In the genomic region with DNA sequence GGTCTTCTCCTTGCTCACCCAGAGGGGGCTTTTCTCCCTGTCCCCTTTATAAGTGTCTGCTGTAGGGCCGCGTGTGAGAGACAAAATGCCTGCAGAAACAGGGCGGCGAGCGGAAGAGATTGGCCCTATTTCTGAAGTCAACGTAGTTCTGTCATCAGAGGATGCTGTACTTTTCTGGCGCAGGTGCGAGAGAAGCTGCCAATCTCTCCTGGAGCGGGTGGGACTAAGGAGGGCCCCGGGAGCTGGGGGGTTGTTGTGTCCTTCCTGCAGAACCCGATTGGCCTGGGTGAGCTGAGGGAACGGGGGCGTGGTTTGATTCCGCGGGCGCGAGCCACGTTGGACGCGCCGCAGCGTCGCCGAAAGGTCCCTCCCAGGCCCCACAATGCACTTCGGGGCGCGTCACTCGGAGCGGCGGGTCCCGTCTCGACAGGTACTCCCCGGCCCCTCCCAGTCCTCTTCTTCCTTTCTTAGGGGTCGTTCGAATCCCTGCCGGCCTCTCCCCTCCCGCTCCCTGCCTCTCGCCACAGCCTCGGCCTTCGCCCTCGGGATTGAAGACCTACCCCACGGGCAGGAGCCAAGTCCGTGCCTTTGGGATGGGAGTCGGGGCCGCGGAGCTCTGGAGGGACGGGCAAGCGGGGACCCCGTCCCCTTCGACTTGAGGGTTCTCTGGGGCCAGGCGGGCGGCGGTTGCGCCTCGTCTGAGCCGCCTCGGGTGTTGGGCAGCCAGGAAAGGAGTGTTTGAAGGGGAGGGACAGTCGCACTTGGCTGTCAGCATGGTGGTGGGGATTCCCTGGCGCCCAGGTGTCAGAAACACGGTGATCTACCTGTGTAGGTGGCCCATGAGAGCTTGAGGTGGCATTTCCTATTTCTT, we compare ENCODE assay signal across 8 cellular contexts. TPM values are rescaled to one million over a fixed set of nuclear protein-coding genes. Genes with fewer than 3 reads are reported as not detected.
DNase-seq lines count a peak whose midpoint lies in the region; ATAC-seq lines count a peak whose summit lies in the region.

A gene with protein sequence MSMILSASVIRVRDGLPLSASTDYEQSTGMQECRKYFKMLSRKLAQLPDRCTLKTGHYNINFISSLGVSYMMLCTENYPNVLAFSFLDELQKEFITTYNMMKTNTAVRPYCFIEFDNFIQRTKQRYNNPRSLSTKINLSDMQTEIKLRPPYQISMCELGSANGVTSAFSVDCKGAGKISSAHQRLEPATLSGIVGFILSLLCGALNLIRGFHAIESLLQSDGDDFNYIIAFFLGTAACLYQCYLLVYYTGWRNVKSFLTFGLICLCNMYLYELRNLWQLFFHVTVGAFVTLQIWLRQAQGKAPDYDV (plus strand): TSS at position 387 of the 871 bp plus-strand sequence. CDS start 7,275 bp downstream, outside the sequence.

- in situ Hi-C loops in endometrial microvascular endothelial cells (cut with HindIII; ENCODE audit: inconsistent ontology term, low pct_unique_long_range_greater_than_20kb, low sequenced_read_pairs): no loop called here

- whole genome bisulfite sequencing in mesodermal cell (ENCODE audit: insufficient coverage in 2 of 2), 2 experiments: 0 to 1% methylated on average over 55 of the region's 60 CpGs

- H3K27ac ChIP-seq in mesodermal cell (ENCODE audit: low read depth, low read length, severe bottlenecking): peak within 1 kb of the TSS; percentile 57

- H3K4me1 ChIP-seq in NT2/D1 (ENCODE audit: insufficient read depth, insufficient read length): no peaks in the 10 kb centered on the region
- H3K4me1 ChIP-seq in mesodermal cell (ENCODE audit: control insufficient read depth, insufficient read depth, low read length, poor library complexity, severe bottlenecking): no peaks in the 10 kb centered on the region

- H3K36me3 Mint-ChIP-seq in activated CD8-positive, alpha-beta memory T cell treated with anti-CD3 and anti-CD28 coated beads, Interleukin-2, amount 10 ng/mL, durations not matched to agents 7 days and 5 days: peaks cover under 1% of the 10 kb centered on the region

- H3K9ac ChIP-seq in NT2/D1 (ENCODE audit: insufficient read length, low read depth): peak within 1 kb of the TSS; percentile 96

- H3K4me3 Mint-ChIP-seq in activated CD8-positive, alpha-beta memory T cell treated with anti-CD3 and anti-CD28 coated beads, Interleukin-2, amount 10 ng/mL, durations not matched to agents 7 days and 5 days: peak within 1 kb of the TSS; percentile 86

- peak; percentile 99 for DNase-seq in COR-L47 (lab: John Stamatoyannopoulos, UW)
- peak; percentile 24 to 95 (median 87) for DNase-seq in HUDEP-2 (lab: John Stamatoyannopoulos, UW; ENCODE audit: unreplicated experiment in 76 of 76)
- peak; percentile 93 for DNase-seq in NT2/D1 (ENCODE audit: low read depth, low spot score)
- peak; percentile 98 for DNase-seq in activated CD8-positive, alpha-beta memory T cell treated with anti-CD3 and anti-CD28 coated beads, Interleukin-2, amount 10 ng/mL, durations not matched to agents 7 days and 5 days
- DNase-seq in stimulated activated CD8-positive, alpha-beta memory T cell treated with anti-CD3 and anti-CD28 coated beads, Interleukin-15, amount 100 ng/mL, for 4 hours (ENCODE audit: low read depth in 2 of 2): peak; percentile 83 to 91

- peak within 1 kb of the TSS; percentile 89 for H3K4me3 ChIP-seq in NT2/D1 (ENCODE audit: insufficient read length, low read depth)
- peak within 1 kb of the TSS; percentile 83 for H3K4me3 ChIP-seq in mesodermal cell (ENCODE audit: extremely low read depth, insufficient read depth, low read length, poor library complexity, severe bottlenecking)

- CTCF ChIA-PET in activated CD8-positive, alpha-beta memory T cell treated with anti-CD3 and anti-CD28 coated beads, Interleukin-2, amount 10 ng/mL, durations not matched to agents 7 days and 5 days (lab: Charles Lee): interaction anchor here (1.0 to 1.1 kb wide), 2 partner anchors 13 to 408 kb away, joined by 3 to 4 read pairs; a partner anchor contains a TSS

- peaks cover 5% of the 10 kb centered on the region for H3K9me3 Mint-ChIP-seq in activated CD8-positive, alpha-beta memory T cell treated with anti-CD3 and anti-CD28 coated beads, Interleukin-2, amount 10 ng/mL, durations not matched to agents 7 days and 5 days (ENCODE audit: low read depth)

- H3K9me3 ChIP-seq in NT2/D1 (ENCODE audit: insufficient read depth, low read length): peaks cover 9% of the 10 kb centered on the region
- no peaks in the 10 kb centered on the region for H3K9me3 ChIP-seq in mesodermal cell (ENCODE audit: control insufficient read depth, low read length)

- H3K27me3 ChIP-seq in NT2/D1 (ENCODE audit: insufficient read depth, insufficient read length): no peaks in the 10 kb centered on the region

- peaks cover 4% of the 10 kb centered on the region for H3K36me3 ChIP-seq in NT2/D1 (ENCODE audit: insufficient read depth, insufficient read length, low read length)
- no peaks in the 10 kb centered on the region for H3K36me3 ChIP-seq in mesodermal cell (ENCODE audit: control insufficient read depth, insufficient read depth, low read length)

- H3K4me1 Mint-ChIP-seq in activated CD8-positive, alpha-beta memory T cell treated with anti-CD3 and anti-CD28 coated beads, Interleukin-2, amount 10 ng/mL, durations not matched to agents 7 days and 5 days: peaks cover 26% of the 10 kb centered on the region

- peak; percentile 98 for ATAC-seq in GM21381 (IDR thresholded peaks at IDR 0.05; ENCODE audit: unreplicated experiment)
- peak; percentile 99 for ATAC-seq in activated CD8-positive, alpha-beta memory T cell treated with anti-CD3 and anti-CD28 coated beads, Interleukin-2, amount 10 ng/mL, durations not matched to agents 7 days and 5 days

- peaks cover 3% of the 10 kb centered on the region for H3K27me3 Mint-ChIP-seq in activated CD8-positive, alpha-beta memory T cell treated with anti-CD3 and anti-CD28 coated beads, Interleukin-2, amount 10 ng/mL, durations not matched to agents 7 days and 5 days

- peak within 1 kb of the TSS; percentile 94 for H3K27ac Mint-ChIP-seq in activated CD8-positive, alpha-beta memory T cell treated with anti-CD3 and anti-CD28 coated beads, Interleukin-2, amount 10 ng/mL, durations not matched to agents 7 days and 5 days

RNA-seq across cellular contexts. Expression of the gene that starts here (rescaled TPM):
- total RNA-seq in activated CD8-positive, alpha-beta memory T cell treated with anti-CD3 and anti-CD28 coated beads, Interleukin-2, amount 10 ng/mL, durations not matched to agents 7 days and 5 days: 10 to 100 TPM; 14.5 to 15.2 TPM
- total RNA-seq in endometrial microvascular endothelial cells (ENCODE audit: inconsistent ontology term): 52.3 TPM
- polyA plus RNA-seq in mesodermal cell (2013, experiment 1 of 2): 21.2 TPM
- polyA plus RNA-seq in mesodermal cell (2013, experiment 2 of 2): 22.5 TPM

Comparison
In these comparisons a context has a peak if more than half of its experiments do, and no peak if none do; other contexts are left out.
1. Peak in every context shown above with its lines: DNase-seq, ATAC-seq, H3K4me3 ChIP-seq and H3K27ac ChIP-seq.